Comparison of ENCODE assay signal across 2 cellular contexts in the genomic region with DNA sequence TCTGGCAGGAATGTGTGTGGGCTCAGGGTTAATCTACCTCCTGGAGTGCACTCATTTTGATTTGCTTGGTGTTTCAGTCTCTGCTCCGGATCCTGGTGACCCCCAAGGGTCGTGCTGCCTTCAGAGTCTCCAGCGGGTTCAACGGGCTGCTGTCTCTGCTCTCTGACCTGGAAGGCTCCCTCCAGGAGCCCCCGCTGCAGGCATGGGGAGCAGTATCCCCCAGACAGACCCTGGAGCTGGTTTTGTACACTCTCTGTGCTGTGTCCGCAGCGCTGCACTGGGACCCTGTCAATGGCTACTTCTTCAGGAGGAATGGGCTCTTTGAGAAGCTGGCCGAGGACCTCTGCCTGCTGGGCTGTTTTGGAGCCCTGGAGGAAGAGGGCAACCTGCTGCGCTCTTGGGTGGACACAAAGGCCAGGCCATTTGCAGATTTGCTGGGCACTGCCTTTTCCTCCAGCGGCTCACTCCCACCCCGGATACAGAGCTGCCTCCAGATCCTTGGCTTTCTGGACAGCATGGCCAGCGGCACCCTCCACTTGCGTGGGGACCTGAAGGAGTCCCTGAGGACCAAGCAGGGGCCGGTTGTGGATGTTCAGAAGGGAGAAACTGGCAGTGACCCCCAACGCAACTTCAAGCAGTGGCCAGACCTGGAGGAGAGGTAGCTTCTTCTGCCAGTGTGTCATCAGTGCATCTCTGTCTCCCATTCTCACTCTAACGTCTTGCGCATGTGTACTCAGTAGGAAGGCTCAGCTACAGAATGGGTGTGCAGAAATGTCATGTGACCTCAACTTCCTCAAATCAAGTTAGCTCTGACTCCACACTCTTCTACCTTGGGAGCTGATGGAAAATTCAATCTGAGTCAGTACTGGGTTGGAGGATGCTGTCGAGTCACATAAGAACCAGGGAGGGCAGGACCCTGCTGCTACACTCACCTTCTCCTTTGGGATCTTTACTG.
TF ChIP-seq lines count a peak whose summit lies in the region.

No MANE protein-coding gene starts in this region.

TF ChIP-seq in HepG2, 621 proteins besides CTCF, POLR2A, EP300 and RAD21:
- no peak for TF ChIP-seq ZNF713 (CRISPR knock-in tag; IDR thresholded peaks at IDR 0.05)
- no peak for TF ChIP-seq ERF (CRISPR knock-in tag; IDR thresholded peaks at IDR 0.05)
- TF ChIP-seq ZNF790 (CRISPR knock-in tag; IDR thresholded peaks at IDR 0.05; ENCODE audit: borderline replicate concordance): no peak
- TF ChIP-seq ZFP90 (CRISPR knock-in tag; IDR thresholded peaks at IDR 0.05; ENCODE audit: borderline replicate concordance): no peak
- no peak for TF ChIP-seq HOXA7 (CRISPR knock-in tag; IDR thresholded peaks at IDR 0.05)
- TF ChIP-seq ZSCAN20 (CRISPR knock-in tag; IDR thresholded peaks at IDR 0.05; ENCODE audit: borderline replicate concordance): no peak
- no peak for TF ChIP-seq ZNF292 (CRISPR knock-in tag; IDR thresholded peaks at IDR 0.05; ENCODE audit: borderline replicate concordance, low read depth)
- TF ChIP-seq MTA3 (CRISPR knock-in tag; IDR thresholded peaks at IDR 0.05): no peak
- no peak for TF ChIP-seq DNMT1 (CRISPR knock-in tag; IDR thresholded peaks at IDR 0.05)
- no peak for TF ChIP-seq ZMYM3 (CRISPR knock-in tag; IDR thresholded peaks at IDR 0.05)
- no peak for TF ChIP-seq ZNF138 (CRISPR knock-in tag; IDR thresholded peaks at IDR 0.05; ENCODE audit: low read depth)
- TF ChIP-seq, protein P1, sequence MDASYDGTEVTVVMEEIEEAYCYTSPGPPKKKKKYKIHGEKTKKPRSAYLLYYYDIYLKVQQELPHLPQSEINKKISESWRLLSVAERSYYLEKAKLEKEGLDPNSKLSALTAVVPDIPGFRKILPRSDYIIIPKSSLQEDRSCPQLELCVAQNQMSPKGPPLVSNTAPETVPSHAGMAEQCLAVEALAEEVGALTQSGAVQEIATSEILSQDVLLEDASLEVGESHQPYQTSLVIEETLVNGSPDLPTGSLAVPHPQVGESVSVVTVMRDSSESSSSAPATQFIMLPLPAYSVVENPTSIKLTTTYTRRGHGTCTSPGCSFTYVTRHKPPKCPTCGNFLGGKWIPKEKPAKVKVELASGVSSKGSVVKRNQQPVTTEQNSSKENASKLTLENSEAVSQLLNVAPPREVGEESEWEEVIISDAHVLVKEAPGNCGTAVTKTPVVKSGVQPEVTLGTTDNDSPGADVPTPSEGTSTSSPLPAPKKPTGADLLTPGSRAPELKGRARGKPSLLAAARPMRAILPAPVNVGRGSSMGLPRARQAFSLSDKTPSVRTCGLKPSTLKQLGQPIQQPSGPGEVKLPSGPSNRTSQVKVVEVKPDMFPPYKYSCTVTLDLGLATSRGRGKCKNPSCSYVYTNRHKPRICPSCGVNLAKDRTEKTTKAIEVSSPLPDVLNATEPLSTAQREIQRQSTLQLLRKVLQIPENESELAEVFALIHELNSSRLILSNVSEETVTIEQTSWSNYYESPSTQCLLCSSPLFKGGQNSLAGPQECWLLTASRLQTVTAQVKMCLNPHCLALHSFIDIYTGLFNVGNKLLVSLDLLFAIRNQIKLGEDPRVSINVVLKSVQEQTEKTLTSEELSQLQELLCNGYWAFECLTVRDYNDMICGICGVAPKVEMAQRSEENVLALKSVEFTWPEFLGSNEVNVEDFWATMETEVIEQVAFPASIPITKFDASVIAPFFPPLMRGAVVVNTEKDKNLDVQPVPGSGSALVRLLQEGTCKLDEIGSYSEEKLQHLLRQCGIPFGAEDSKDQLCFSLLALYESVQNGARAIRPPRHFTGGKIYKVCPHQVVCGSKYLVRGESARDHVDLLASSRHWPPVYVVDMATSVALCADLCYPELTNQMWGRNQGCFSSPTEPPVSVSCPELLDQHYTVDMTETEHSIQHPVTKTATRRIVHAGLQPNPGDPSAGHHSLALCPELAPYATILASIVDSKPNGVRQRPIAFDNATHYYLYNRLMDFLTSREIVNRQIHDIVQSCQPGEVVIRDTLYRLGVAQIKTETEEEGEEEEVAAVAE (CRISPR knock-in tag; IDR thresholded peaks at IDR 0.05; ENCODE audit: borderline replicate concordance): no peak
- TF ChIP-seq, protein P2, sequence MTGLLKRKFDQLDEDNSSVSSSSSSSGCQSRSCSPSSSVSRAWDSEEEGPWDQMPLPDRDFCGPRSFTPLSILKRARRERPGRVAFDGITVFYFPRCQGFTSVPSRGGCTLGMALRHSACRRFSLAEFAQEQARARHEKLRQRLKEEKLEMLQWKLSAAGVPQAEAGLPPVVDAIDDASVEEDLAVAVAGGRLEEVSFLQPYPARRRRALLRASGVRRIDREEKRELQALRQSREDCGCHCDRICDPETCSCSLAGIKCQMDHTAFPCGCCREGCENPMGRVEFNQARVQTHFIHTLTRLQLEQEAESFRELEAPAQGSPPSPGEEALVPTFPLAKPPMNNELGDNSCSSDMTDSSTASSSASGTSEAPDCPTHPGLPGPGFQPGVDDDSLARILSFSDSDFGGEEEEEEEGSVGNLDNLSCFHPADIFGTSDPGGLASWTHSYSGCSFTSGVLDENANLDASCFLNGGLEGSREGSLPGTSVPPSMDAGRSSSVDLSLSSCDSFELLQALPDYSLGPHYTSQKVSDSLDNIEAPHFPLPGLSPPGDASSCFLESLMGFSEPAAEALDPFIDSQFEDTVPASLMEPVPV (CRISPR knock-in tag; IDR thresholded peaks at IDR 0.05): no peak
- no peak for TF ChIP-seq NFE2L2 (IDR thresholded peaks at IDR 0.05; ENCODE audit: low read length)
- no peak for TF ChIP-seq TEAD2 (CRISPR knock-in tag; IDR thresholded peaks at IDR 0.05)
- TF ChIP-seq ZBTB1 (CRISPR knock-in tag; IDR thresholded peaks at IDR 0.05; ENCODE audit: borderline replicate concordance): no peak
- TF ChIP-seq, protein P3, sequence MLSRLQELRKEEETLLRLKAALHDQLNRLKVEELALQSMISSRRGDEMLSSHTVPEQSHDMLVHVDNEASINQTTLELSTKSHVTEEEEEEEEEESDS (CRISPR knock-in tag; IDR thresholded peaks at IDR 0.05; ENCODE audit: borderline replicate concordance): no peak
- TF ChIP-seq, protein P4, sequence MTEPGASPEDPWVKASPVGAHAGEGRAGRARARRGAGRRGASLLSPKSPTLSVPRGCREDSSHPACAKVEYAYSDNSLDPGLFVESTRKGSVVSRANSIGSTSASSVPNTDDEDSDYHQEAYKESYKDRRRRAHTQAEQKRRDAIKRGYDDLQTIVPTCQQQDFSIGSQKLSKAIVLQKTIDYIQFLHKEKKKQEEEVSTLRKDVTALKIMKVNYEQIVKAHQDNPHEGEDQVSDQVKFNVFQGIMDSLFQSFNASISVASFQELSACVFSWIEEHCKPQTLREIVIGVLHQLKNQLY (CRISPR knock-in tag; IDR thresholded peaks at IDR 0.05): no peak
- no peak for TF ChIP-seq FOSL1 (CRISPR knock-in tag; IDR thresholded peaks at IDR 0.05; ENCODE audit: borderline replicate concordance)

TF ChIP-seq in GM12878, 131 proteins besides CTCF, POLR2A, EP300 and RAD21:
- TF ChIP-seq RAD51 (IDR thresholded peaks at IDR 0.05) (peak; percentile 33; the same call in 1 of the 2 replicates), ESRRA (IDR thresholded peaks at IDR 0.05; ENCODE audit: low read length) (no peak)
- TF ChIP-seq, protein P5, sequence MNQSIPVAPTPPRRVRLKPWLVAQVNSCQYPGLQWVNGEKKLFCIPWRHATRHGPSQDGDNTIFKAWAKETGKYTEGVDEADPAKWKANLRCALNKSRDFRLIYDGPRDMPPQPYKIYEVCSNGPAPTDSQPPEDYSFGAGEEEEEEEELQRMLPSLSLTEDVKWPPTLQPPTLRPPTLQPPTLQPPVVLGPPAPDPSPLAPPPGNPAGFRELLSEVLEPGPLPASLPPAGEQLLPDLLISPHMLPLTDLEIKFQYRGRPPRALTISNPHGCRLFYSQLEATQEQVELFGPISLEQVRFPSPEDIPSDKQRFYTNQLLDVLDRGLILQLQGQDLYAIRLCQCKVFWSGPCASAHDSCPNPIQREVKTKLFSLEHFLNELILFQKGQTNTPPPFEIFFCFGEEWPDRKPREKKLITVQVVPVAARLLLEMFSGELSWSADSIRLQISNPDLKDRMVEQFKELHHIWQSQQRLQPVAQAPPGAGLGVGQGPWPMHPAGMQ (IDR thresholded peaks at IDR 0.05; ENCODE audit: borderline replicate concordance): no peak
